Comparison of ENCODE assay signal across 22 cellular contexts in genomic region chr22:37764622-37765021, GRCh38. TPM values are rescaled to one million over a fixed set of nuclear protein-coding genes. Genes with fewer than 3 reads are reported as not detected.
DNase-seq lines count a peak whose midpoint lies in the region; ATAC-seq, FAIRE-seq and TF ChIP-seq lines count a peak whose summit lies in the region.
"Had no signal": no experiment of that assay in that cellular context is flagged by ENCODE, and none has a peak within 500 bp of the region (broad histone marks: within the 10 kb centered on the region; RNA-seq: fewer than 3 reads in every experiment).

No MANE protein-coding gene starts in this region.

- peaks cover 38% of the 10 kb centered on the region for H3K36me3 Mint-ChIP-seq in activated T-cell treated with anti-CD3 and anti-CD28 coated beads, Interleukin-2, amount 50 U/mL, for 24 hours (ENCODE audit: low read depth)
- peaks cover 0 to 3% of the 10 kb centered on the region in 2 donors for H3K36me3 Mint-ChIP-seq in activated T-cell treated with anti-CD3 and anti-CD28 coated beads, Interleukin-2, amount 50 U/mL, for 72 hours (ENCODE audit: insufficient read depth in 2 of 2)
- H3K36me3 Mint-ChIP-seq in stimulated activated memory B cell treated with anti-CD40 and anti-IgM and Interleukin-4, amounts not matched to agents 10 μg/mL and 1 μg/mL and 100 μg/mL, for 72 hours, result peaks cover 33% of the 10 kb centered on the region

- CTCF ChIA-PET in RWPE1 (lab: Yijun Ruan, JAX), result interaction anchor here (0.6 kb wide), 1 partner anchor 17 kb away, joined by 4 read pairs; no protein-coding TSS in a partner anchor

- POLR2A ChIA-PET in RWPE1 (lab: Yijun Ruan, JAX; ENCODE audit: low non-redundant PET), result no interaction called here

- TF ChIP-seq CTCF in RWPE1 (conservative IDR thresholded peaks at IDR 0.05; ENCODE audit: low read depth), result no peak

- no peak for ATAC-seq in activated T-cell treated with anti-CD3 and anti-CD28 coated beads, Interleukin-2, amount 50 U/mL, for 72 hours (replicated peaks in 1 of 2)
- peak; percentile 58 for ATAC-seq in left ventricle myocardium superior
- no peak for ATAC-seq in stimulated activated memory B cell treated with anti-CD40 and anti-IgM and Interleukin-4, amounts not matched to agents 10 μg/mL and 1 μg/mL and 100 μg/mL, for 72 hours
- ATAC-seq: esophagus mucosa, upper lobe of right lung had no signal

- no peaks in the 10 kb centered on the region for H3K4me1 Mint-ChIP-seq in activated T-cell treated with anti-CD3 and anti-CD28 coated beads, Interleukin-2, amount 50 U/mL, for 24 hours (ENCODE audit: low read depth)
- H3K4me1 Mint-ChIP-seq in activated T-cell treated with anti-CD3 and anti-CD28 coated beads, Interleukin-2, amount 50 U/mL, for 72 hours (ENCODE audit: low read depth), result no peaks in the 10 kb centered on the region
- peaks cover 12% of the 10 kb centered on the region for H3K4me1 Mint-ChIP-seq in stimulated activated memory B cell treated with anti-CD40 and anti-IgM and Interleukin-4, amounts not matched to agents 10 μg/mL and 1 μg/mL and 100 μg/mL, for 72 hours

- DNase-seq in activated T-cell treated with anti-CD3 and anti-CD28 coated beads, Interleukin-2, amount 50 U/mL, for 24 hours, result no peak
- no peak for DNase-seq in activated T-cell treated with anti-CD3 and anti-CD28 coated beads, Interleukin-2, amount 50 U/mL, for 72 hours
- no peak for DNase-seq in RWPE1 (ENCODE audit: low spot score)
- DNase-seq in left ventricle myocardium superior, result no peak
- no peak for DNase-seq in DMS114 treated with DMSO at 0.1 percent for 48 hours (lab: John Stamatoyannopoulos, UW; ENCODE audit: unreplicated experiment)
- no peak for DNase-seq in GM19239 (ENCODE audit: insufficient read length, low spot score)
- DNase-seq in effector CD4-positive, alpha-beta T cell, result no peak
- DNase-seq: activated CD4-positive, alpha-beta T cell treated with anti-CD3 and anti-CD28 coated beads, Interleukin-2, amount 10 ng/mL, durations not matched to agents 24 days and 14 days; DMS153; MM.1S; NCI-H187; stimulated activated naive B cell treated with anti-CD40 and anti-IgM and Interleukin-4, amounts not matched to agents 10 μg/mL and 1 μg/mL and 100 μg/mL, for 72 hours; upper lobe of right lung had no signal

- intact Hi-C loops in left ventricle myocardium superior (cut with micrococcal nuclease), result no loop called here

- no peak for FAIRE-seq in GM19239 (lab: Jason Lieb, UNC)
- FAIRE-seq: H54 had no signal

- no peak overlapping the region for H3K4me3 Mint-ChIP-seq in activated T-cell treated with anti-CD3 and anti-CD28 coated beads, Interleukin-2, amount 50 U/mL, for 24 hours
- H3K4me3 Mint-ChIP-seq in activated T-cell treated with anti-CD3 and anti-CD28 coated beads, Interleukin-2, amount 50 U/mL, for 72 hours, result no peak overlapping the region
- H3K4me3 Mint-ChIP-seq in stimulated activated memory B cell treated with anti-CD40 and anti-IgM and Interleukin-4, amounts not matched to agents 10 μg/mL and 1 μg/mL and 100 μg/mL, for 72 hours, result no peak overlapping the region
- H3K4me3 Mint-ChIP-seq: activated CD4-positive, alpha-beta T cell treated with anti-CD3 and anti-CD28 coated beads, Interleukin-2, amount 10 ng/mL, durations not matched to agents 24 days and 14 days; stimulated activated naive B cell treated with anti-CD40 and anti-IgM and Interleukin-4, amounts not matched to agents 10 μg/mL and 1 μg/mL and 100 μg/mL, for 72 hours had no signal

- H3K27me3 Mint-ChIP-seq in activated T-cell treated with anti-CD3 and anti-CD28 coated beads, Interleukin-2, amount 50 U/mL, for 24 hours, result no peaks in the 10 kb centered on the region
- no peaks in the 10 kb centered on the region for H3K27me3 Mint-ChIP-seq in activated T-cell treated with anti-CD3 and anti-CD28 coated beads, Interleukin-2, amount 50 U/mL, for 72 hours (ENCODE audit: low read depth)
- no peaks in the 10 kb centered on the region for H3K27me3 Mint-ChIP-seq in stimulated activated memory B cell treated with anti-CD40 and anti-IgM and Interleukin-4, amounts not matched to agents 10 μg/mL and 1 μg/mL and 100 μg/mL, for 72 hours
- H3K27me3 Mint-ChIP-seq: activated CD4-positive, alpha-beta T cell treated with anti-CD3 and anti-CD28 coated beads, Interleukin-2, amount 10 ng/mL, durations not matched to agents 24 days and 14 days; stimulated activated naive B cell treated with anti-CD40 and anti-IgM and Interleukin-4, amounts not matched to agents 10 μg/mL and 1 μg/mL and 100 μg/mL, for 72 hours had no signal

- H3K27ac Mint-ChIP-seq in activated T-cell treated with anti-CD3 and anti-CD28 coated beads, Interleukin-2, amount 50 U/mL, for 24 hours, result peak overlapping the region; percentile 68
- no peak overlapping the region for H3K27ac Mint-ChIP-seq in activated T-cell treated with anti-CD3 and anti-CD28 coated beads, Interleukin-2, amount 50 U/mL, for 72 hours
- H3K27ac Mint-ChIP-seq in stimulated activated memory B cell treated with anti-CD40 and anti-IgM and Interleukin-4, amounts not matched to agents 10 μg/mL and 1 μg/mL and 100 μg/mL, for 72 hours, result peak overlapping the region; percentile 48
- H3K27ac Mint-ChIP-seq: activated CD4-positive, alpha-beta T cell treated with anti-CD3 and anti-CD28 coated beads, Interleukin-2, amount 10 ng/mL, durations not matched to agents 24 days and 14 days; stimulated activated naive B cell treated with anti-CD40 and anti-IgM and Interleukin-4, amounts not matched to agents 10 μg/mL and 1 μg/mL and 100 μg/mL, for 72 hours had no signal

- H3K27ac ChIP-seq in RWPE1, result peak overlapping the region; percentile 45
- H3K27ac ChIP-seq: C4-2B, neutrophil, upper lobe of right lung had no signal

- H3K9me3 Mint-ChIP-seq in activated T-cell treated with anti-CD3 and anti-CD28 coated beads, Interleukin-2, amount 50 U/mL, for 24 hours, result no peaks in the 10 kb centered on the region
- no peaks in the 10 kb centered on the region for H3K9me3 Mint-ChIP-seq in activated T-cell treated with anti-CD3 and anti-CD28 coated beads, Interleukin-2, amount 50 U/mL, for 72 hours
- H3K9me3 Mint-ChIP-seq in stimulated activated memory B cell treated with anti-CD40 and anti-IgM and Interleukin-4, amounts not matched to agents 10 μg/mL and 1 μg/mL and 100 μg/mL, for 72 hours, result no peaks in the 10 kb centered on the region
- H3K9me3 Mint-ChIP-seq: activated CD4-positive, alpha-beta T cell treated with anti-CD3 and anti-CD28 coated beads, Interleukin-2, amount 10 ng/mL, durations not matched to agents 24 days and 14 days; stimulated activated naive B cell treated with anti-CD40 and anti-IgM and Interleukin-4, amounts not matched to agents 10 μg/mL and 1 μg/mL and 100 μg/mL, for 72 hours had no signal

RNA-seq across cellular contexts. Expression of gene GCAT, which starts 43.1 kb away (rescaled TPM):
- total RNA-seq in activated T-cell treated with anti-CD3 and anti-CD28 coated beads, Interleukin-2, amount 50 U/mL, for 72 hours, result 10 to 100 TPM; 14.9 to 22.7 TPM
- 42.0 TPM for total RNA-seq in left ventricle myocardium superior

RNA-seq across cellular contexts. Expression of gene GALR3, which starts 58.6 kb away (rescaled TPM):
- total RNA-seq in activated T-cell treated with anti-CD3 and anti-CD28 coated beads, Interleukin-2, amount 50 U/mL, for 72 hours, result under 1 TPM in 1 of 2 donors, not detected in 1; 0.29 TPM
- total RNA-seq in left ventricle myocardium superior, result not detected
- total RNA-seq: A673; activated CD4-positive, alpha-beta T cell treated with anti-CD3 and anti-CD28 coated beads, Interleukin-2, amount 10 ng/mL, durations not matched to agents 24 days and 14 days; glomerular endothelial cell; mononuclear cell; renal cortical epithelial cell; upper lobe of right lung had no signal
